Comparison of ENCODE assay signal across 8 cellular contexts in the genomic region with DNA sequence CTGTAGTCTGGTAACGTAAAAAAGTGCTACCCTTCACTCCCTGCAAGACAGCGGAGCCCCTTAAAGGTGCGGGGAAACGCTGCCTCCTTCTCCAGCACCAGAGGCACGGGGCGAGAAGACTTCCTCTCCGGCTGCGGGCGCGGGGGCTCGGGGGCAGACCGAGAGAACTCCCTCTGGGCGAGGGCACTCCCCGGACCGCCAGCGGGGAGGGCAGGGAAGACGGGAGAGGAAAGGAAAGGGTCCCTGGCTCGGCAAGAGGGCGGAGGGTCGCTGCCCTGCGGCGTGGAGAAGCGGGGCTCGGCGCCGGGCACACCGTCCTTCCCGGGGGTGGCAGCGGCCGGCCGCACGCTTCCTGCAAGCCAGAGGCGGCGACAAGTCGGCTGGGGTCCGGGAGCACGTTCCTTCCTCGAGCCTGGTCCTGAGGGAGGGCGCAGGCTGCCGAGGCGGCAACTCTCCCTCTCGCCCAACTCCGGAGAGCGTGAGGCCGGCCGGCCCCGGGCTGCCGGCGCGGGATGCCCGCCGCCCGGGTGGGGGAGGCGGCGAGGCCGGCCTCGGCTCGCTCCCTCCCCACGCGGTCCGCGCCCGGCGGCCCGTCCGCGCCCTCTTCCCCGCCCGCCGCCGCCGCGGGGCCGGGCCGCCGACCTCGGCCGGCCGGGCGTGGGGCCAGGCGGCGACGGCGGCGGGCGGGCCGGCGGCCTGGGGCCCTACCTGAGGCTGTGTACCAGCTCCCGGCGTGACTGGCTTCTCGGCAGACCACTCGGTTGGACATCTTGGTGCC. TPM values are rescaled to one million over a fixed set of nuclear protein-coding genes. Genes with fewer than 3 reads are reported as not detected.
A peak's percentile ranks its signal among the peaks of the same experiment; 100 is the strongest.
DNase-seq lines count a peak whose midpoint lies in the region; ATAC-seq and TF ChIP-seq lines count a peak whose summit lies in the region.

No MANE protein-coding gene starts in this region.

- ATAC-seq in HG03025 (IDR thresholded peaks at IDR 0.05; ENCODE audit: low FRiP score, unreplicated experiment): peak; percentile 29
- ATAC-seq in activated naive CD4-positive, alpha-beta T cell treated with anti-CD3 and anti-CD28 coated beads, Interleukin-2, amount 50 U/mL, for 72 hours: peak; percentile 4 to 7

- peak overlapping the region; percentile 82 for H4K91ac ChIP-seq in trophoblast cell (ENCODE audit: low read depth, low read length)

- H3K27ac Mint-ChIP-seq in activated naive CD4-positive, alpha-beta T cell treated with anti-CD3 and anti-CD28 coated beads, Interleukin-2, amount 50 U/mL, for 72 hours: peak overlapping the region; percentile 92 to 94

- H3K27me3 ChIP-seq in A673 (replicated peaks; ENCODE audit: insufficient read depth, low read depth, low read length, poor library complexity): no peaks in the 10 kb centered on the region
- H3K27me3 ChIP-seq in SJCRH30: no peaks in the 10 kb centered on the region
- no peaks in the 10 kb centered on the region for H3K27me3 ChIP-seq in cardiac muscle cell
- no peaks in the 10 kb centered on the region for H3K27me3 ChIP-seq in trophoblast cell (ENCODE audit: insufficient read depth, low read length)

- H3K36me3 ChIP-seq in A673 (ENCODE audit: insufficient read depth, low read length, poor library complexity, severe bottlenecking) (no peaks in the 10 kb centered on the region), SJCRH30 (0 out of 2 replicates have a peak, but pooled peaks cover 4% of the 10 kb centered on the region), cardiac muscle cell (no peaks in the 10 kb centered on the region), trophoblast cell (ENCODE audit: control insufficient read depth in 1 of 2, insufficient read depth in 2 of 2, low read length in 2 of 2) (no peaks in the 10 kb centered on the region)

- peaks cover 14% of the 10 kb centered on the region for H3K79me1 ChIP-seq in trophoblast cell (ENCODE audit: low read length)

- peak overlapping the region; percentile 98 for H3K4me3 ChIP-seq in A673 (ENCODE audit: low read depth, low read length, poor library complexity, severe bottlenecking)
- peak overlapping the region; percentile 85 for H3K4me3 ChIP-seq in SJCRH30
- peak overlapping the region; percentile 97 for H3K4me3 ChIP-seq in cardiac muscle cell
- peak overlapping the region; percentile 86 for H3K4me3 ChIP-seq in trophoblast cell (ENCODE audit: low read depth, low read length)

- peaks cover 8 to 24% of the 10 kb centered on the region in 2 donors for H3K36me3 Mint-ChIP-seq in activated naive CD4-positive, alpha-beta T cell treated with anti-CD3 and anti-CD28 coated beads, Interleukin-2, amount 50 U/mL, for 72 hours

- H2AK5ac ChIP-seq in trophoblast cell (ENCODE audit: low read length): peak overlapping the region; percentile 86

- peak overlapping the region; percentile 88 for H4K12ac ChIP-seq in trophoblast cell (ENCODE audit: low read depth, low read length)

- peak overlapping the region; percentile 28 for H2AFZ ChIP-seq in trophoblast cell (ENCODE audit: insufficient read depth, low read length, poor library complexity)

- no peak for TF ChIP-seq CTCF in A673 (conservative IDR thresholded peaks at IDR 0.05; ENCODE audit: low read depth, low read length)
- TF ChIP-seq CTCF in cardiac muscle cell (IDR thresholded peaks at IDR 0.05; ENCODE audit: low read depth, low read length): no peak

- H3K14ac ChIP-seq in trophoblast cell (ENCODE audit: low read length): peak overlapping the region; percentile 92

- peak overlapping the region; percentile 87 for H3K27ac ChIP-seq in A673 (ENCODE audit: low read depth, low read length, poor library complexity, severe bottlenecking)
- peak overlapping the region; percentile 44 for H3K27ac ChIP-seq in SJCRH30
- peak overlapping the region; percentile 93 for H3K27ac ChIP-seq in cardiac muscle cell
- peak overlapping the region; percentile 87 for H3K27ac ChIP-seq in trophoblast cell (ENCODE audit: low read depth, low read length)

- BruUV-seq in A673 (replicated peaks; lab: Mats Ljungman, UMichigan): no TSS peak

- no peaks in the 10 kb centered on the region for H3K9me3 ChIP-seq in A673 (ENCODE audit: low read depth, low read length, poor library complexity, severe bottlenecking)
- no peaks in the 10 kb centered on the region for H3K9me3 ChIP-seq in SJCRH30 (replicated peaks)
- no peaks in the 10 kb centered on the region for H3K9me3 ChIP-seq in cardiac muscle cell (ENCODE audit: low read depth)
- H3K9me3 ChIP-seq in trophoblast cell (ENCODE audit: insufficient read depth, low read depth, low read length): peaks cover 3% of the 10 kb centered on the region

- H3K4me1 ChIP-seq in A673 (ENCODE audit: insufficient read depth, low read length, poor library complexity, severe bottlenecking): peaks cover 14% of the 10 kb centered on the region
- H3K4me1 ChIP-seq in SJCRH30: no peaks in the 10 kb centered on the region; the same call in 1 of the 2 replicates
- H3K4me1 ChIP-seq in cardiac muscle cell (ENCODE audit: low read depth): peaks cover 12% of the 10 kb centered on the region
- peaks cover 0 to 4% of the 10 kb centered on the region in 2 experiments for H3K4me1 ChIP-seq in trophoblast cell (ENCODE audit: control insufficient read depth in 1 of 2, insufficient read depth in 2 of 2, low read length in 2 of 2)

- intact Hi-C loops in A673 (cut with micrococcal nuclease; ENCODE audit: unreplicated experiment): loop anchor here (10.0 kb wide), 1 partner anchor 345 kb away; a partner anchor contains a TSS

- no peak overlapping the region for H2BK12ac ChIP-seq in trophoblast cell (ENCODE audit: low read length)

- CTCF ChIA-PET in A673 (lab: Charles Lee): no interaction called here

- H3K9ac ChIP-seq in trophoblast cell (ENCODE audit: low read length): peak overlapping the region; percentile 89

- peak overlapping the region; percentile 69 for H3K4ac ChIP-seq in trophoblast cell (ENCODE audit: low read depth, low read length)

- DNase-seq in A673 (ENCODE audit: low spot score) (peak; percentile 15), SJCRH30 (peak; percentile 59 to 60), cardiac muscle cell (ENCODE audit: low read depth in 1 of 2, low spot score in 1 of 2) (peak; percentile 38 to 50), trophoblast cell (peak in 1 of 2 donors; percentile 38), NCI-H446 treated with DMSO at 0.1 percent for 48 hours (lab: John Stamatoyannopoulos, UW) (no peak)
- peak; percentile 49 to 64 for DNase-seq in activated naive CD4-positive, alpha-beta T cell treated with anti-CD3 and anti-CD28 coated beads, Interleukin-2, amount 50 U/mL, for 72 hours (ENCODE audit: low spot score in 2 of 2)

- peak; percentile 27 for TF ChIP-seq POLR2A in GM18526 (IDR thresholded peaks at IDR 0.05; ENCODE audit: extremely low read depth, insufficient read length)

- peak overlapping the region; percentile 88 for H3K4me2 ChIP-seq in trophoblast cell (ENCODE audit: low read length)

- POLR2A ChIA-PET in A673 (lab: Charles Lee; ENCODE audit: low non-redundant PET): no interaction called here

- peaks cover 19% of the 10 kb centered on the region for H3K79me2 ChIP-seq in trophoblast cell (ENCODE audit: control insufficient read depth, insufficient read depth, low read length, poor library complexity)

- peak overlapping the region; percentile 79 for H2BK120ac ChIP-seq in trophoblast cell (ENCODE audit: insufficient read depth, low read length, poor library complexity)

- H3K9me3 Mint-ChIP-seq in activated naive CD4-positive, alpha-beta T cell treated with anti-CD3 and anti-CD28 coated beads, Interleukin-2, amount 50 U/mL, for 72 hours: peaks cover 0 to 5% of the 10 kb centered on the region in 2 donors

- H3K23ac ChIP-seq in trophoblast cell (ENCODE audit: low read length): peak overlapping the region; percentile 99

- H4K8ac ChIP-seq in trophoblast cell (ENCODE audit: low read depth, low read length): peak overlapping the region; percentile 55

- H3K18ac ChIP-seq in trophoblast cell (ENCODE audit: low read length): peak overlapping the region; percentile 91

- no CpG with 5 or more reads among the region's 92 CpGs for WGBS in trophoblast cell (ENCODE audit: extremely low coverage, insufficient coverage, insufficient read length)

- peak overlapping the region; percentile 91 for H2BK5ac ChIP-seq in trophoblast cell (ENCODE audit: low read depth, low read length, poor library complexity)

RNA-seq across cellular contexts. Expression of a gene that starts 1.1 kb away (rescaled TPM):
- 66.0 and 66.7 TPM in 2 replicates for total RNA-seq in A673 (2021)
- 70.3 and 78.1 TPM in 2 replicates for total RNA-seq in SJCRH30 (2014; rRNA removed; shearing (Covaris generic))
- 10 to 100 TPM; 51.0 to 56.6 TPM for total RNA-seq in activated naive CD4-positive, alpha-beta T cell treated with anti-CD3 and anti-CD28 coated beads, Interleukin-2, amount 50 U/mL, for 72 hours
- 28.3 and 42.6 TPM in 2 replicates for total RNA-seq in cardiac muscle cell
- polyA plus RNA-seq in cardiac muscle cell: 34.8 and 39.7 TPM in 2 replicates
- polyA plus RNA-seq in trophoblast cell (2013): 34.5 and 36.0 TPM in 2 replicates

RNA-seq across cellular contexts. Expression of a gene that starts 29.9 kb away (rescaled TPM):
- total RNA-seq in A673 (2021): 90.8 and 96.2 TPM in 2 replicates
- total RNA-seq in SJCRH30 (2014; rRNA removed; shearing (Covaris generic)): 131 and 148 TPM in 2 replicates
- 10 to 100 TPM; 63.1 to 66.8 TPM for total RNA-seq in activated naive CD4-positive, alpha-beta T cell treated with anti-CD3 and anti-CD28 coated beads, Interleukin-2, amount 50 U/mL, for 72 hours
- 43.0 and 56.2 TPM in 2 replicates for total RNA-seq in cardiac muscle cell
- 143 and 169 TPM in 2 replicates for polyA plus RNA-seq in cardiac muscle cell
- polyA plus RNA-seq in trophoblast cell (2013): 161 and 163 TPM in 2 replicates

RNA-seq across cellular contexts. Expression of a gene that starts 53.7 kb away (rescaled TPM):
- total RNA-seq in A673 (2021): 40.2 and 40.6 TPM in 2 replicates
- total RNA-seq in SJCRH30 (2014; rRNA removed; shearing (Covaris generic)): 38.4 and 41.0 TPM in 2 replicates
- 10 to 100 TPM; 15.8 to 16.3 TPM for total RNA-seq in activated naive CD4-positive, alpha-beta T cell treated with anti-CD3 and anti-CD28 coated beads, Interleukin-2, amount 50 U/mL, for 72 hours
- total RNA-seq in cardiac muscle cell: 21.8 and 23.0 TPM in 2 replicates
- 10.9 and 12.7 TPM in 2 replicates for polyA plus RNA-seq in cardiac muscle cell
- polyA plus RNA-seq in trophoblast cell (2013): 26.0 and 26.6 TPM in 2 replicates
